In the genomic region with DNA sequence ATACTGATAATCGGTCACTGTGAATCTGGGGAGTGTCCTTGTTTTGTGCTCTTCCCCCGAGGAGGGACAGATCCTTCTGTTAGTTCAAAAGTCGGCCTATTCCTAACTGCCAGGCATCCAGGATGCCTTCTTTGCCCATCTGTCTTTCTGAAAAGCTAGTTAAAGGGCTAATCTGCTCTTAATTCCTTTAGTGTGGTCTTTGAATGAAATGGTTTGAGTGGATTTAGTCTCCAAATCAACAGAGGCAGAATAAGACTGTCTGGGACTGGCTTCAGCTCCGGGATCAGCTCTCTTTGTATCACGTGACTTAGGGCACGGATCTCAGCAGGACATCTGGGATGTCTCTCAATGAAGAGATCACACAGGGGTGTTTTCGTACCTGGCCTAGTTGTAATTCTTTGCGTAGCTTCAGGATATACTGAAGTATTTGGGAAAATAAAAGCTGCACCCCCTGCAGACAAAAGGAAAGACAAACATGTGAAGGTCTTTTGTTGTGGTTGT, we compare ENCODE assay signal across 20 cellular contexts.
A peak's percentile ranks its signal among the peaks of the same experiment; 100 is the strongest.
DNase-seq lines count a peak whose midpoint lies in the region; ATAC-seq, FAIRE-seq and TF ChIP-seq lines count a peak whose summit lies in the region.
"Had no signal": no experiment of that assay in that cellular context is flagged by ENCODE, and none has a peak within 500 bp of the region (broad histone marks: within the 10 kb centered on the region; RNA-seq: fewer than 3 reads in every experiment).

No MANE protein-coding gene starts in this region.

- dilution Hi-C loops in mammary epithelial cell (cut with HindIII; ENCODE audit: low sequenced_read_pairs) = no loop called here

- ATAC-seq in K562 (no peak), HG02981 (IDR thresholded peaks at IDR 0.05; ENCODE audit: unreplicated experiment) (no peak)

- H3K4me2 ChIP-seq in mammary epithelial cell (ENCODE audit: insufficient read depth, low read depth, low read length) (no peak overlapping the region), K562 (ENCODE audit: insufficient read depth, low read length) (no peak overlapping the region)
- H3K4me2 ChIP-seq: KMS-11 had no signal

- H4K20me1 ChIP-seq in mammary epithelial cell (ENCODE audit: insufficient read depth, low read length) (no peaks in the 10 kb centered on the region), K562 (replicated peaks; ENCODE audit: control insufficient read depth, insufficient read depth, low read length) (no peaks in the 10 kb centered on the region)

- H3K4me1 ChIP-seq in mammary epithelial cell (ENCODE audit: insufficient read depth, low read length) (no peaks in the 10 kb centered on the region), K562 (replicated peaks in 1 of 2; ENCODE audit: control insufficient read depth in 2 of 2, insufficient read depth in 2 of 2, low read length in 2 of 2) (no peaks in the 10 kb centered on the region)

- in situ Hi-C loops in mammary epithelial cell (cut with MboI; ENCODE audit: low sequenced_read_pairs in 2 of 2) = no loop called here
- in situ Hi-C loops in K562 (cut with MboI) = no loop called here

- no peak overlapping the region for H3K4me3 ChIP-seq in mammary epithelial cell (replicated peaks in 1 of 3; ENCODE audit: insufficient read depth in 1 of 3, low read depth in 2 of 3, low read length in 3 of 3)
- no peak overlapping the region for H3K4me3 ChIP-seq in K562

- intact Hi-C loops in mammary epithelial cell (cut with micrococcal nuclease) (no loop called here), MCF 10A (cut with micrococcal nuclease) (no loop called here), K562 (cut with micrococcal nuclease) (no loop called here), CD14-positive monocyte (cut with micrococcal nuclease) (no loop called here)

- H3K9me3 ChIP-seq in mammary epithelial cell (replicated peaks; ENCODE audit: insufficient read depth, low read length) = no peaks in the 10 kb centered on the region
- no peaks in the 10 kb centered on the region for H3K9me3 ChIP-seq in K562 (replicated peaks; ENCODE audit: control insufficient read depth, insufficient read depth, low read depth, low read length)

- H3K4me3 Mint-ChIP-seq in MCF 10A (ENCODE audit: unreplicated experiment) (no peak overlapping the region), CD14-positive monocyte (no peak overlapping the region)

- no peaks in the 10 kb centered on the region for H3K36me3 ChIP-seq in mammary epithelial cell (ENCODE audit: insufficient read depth, low read length)
- H3K36me3 ChIP-seq in K562 (ENCODE audit: control insufficient read depth, insufficient read depth, low read length) = no peaks in the 10 kb centered on the region

- H3K27me3 ChIP-seq in mammary epithelial cell (ENCODE audit: insufficient read depth, low read length) = peaks cover 3% of the 10 kb centered on the region
- peaks cover 17 to 25% of the 10 kb centered on the region in 2 experiments for H3K27me3 ChIP-seq in K562 (ENCODE audit: control insufficient read depth in 2 of 2, insufficient read depth in 2 of 2, low read length in 2 of 2)

- TF ChIP-seq RAD21 in K562 (CRISPR knock-in tag; conservative IDR thresholded peaks at IDR 0.05 in 1 of 2, IDR thresholded peaks at IDR 0.05 in 1 of 2) = no peak

- H3K79me2 ChIP-seq in mammary epithelial cell (ENCODE audit: insufficient read depth, low read length) (no peaks in the 10 kb centered on the region), K562 (ENCODE audit: control insufficient read depth, insufficient read depth, low read length) (no peaks in the 10 kb centered on the region)

- H3K9me3 Mint-ChIP-seq in MCF 10A (ENCODE audit: unreplicated experiment) (no peaks in the 10 kb centered on the region), CD14-positive monocyte (peaks cover 0 to 3% (median 0%) of the 10 kb centered on the region in 7 donors)

- no peaks in the 10 kb centered on the region for H3K9me1 ChIP-seq in K562 (ENCODE audit: control insufficient read depth, insufficient read depth, low read length)

- TF ChIP-seq CTCF in mammary epithelial cell (conservative IDR thresholded peaks at IDR 0.05 in 1 of 2, IDR thresholded peaks at IDR 0.05 in 1 of 2; ENCODE audit: extremely low read depth in 1 of 2, insufficient read depth in 1 of 2, low read depth in 1 of 2, low read length in 2 of 2) (no peak), MCF 10A (IDR thresholded peaks at IDR 0.05; ENCODE audit: unreplicated experiment) (no peak), K562 (IDR thresholded peaks at IDR 0.05 in 2 of 3, conservative IDR thresholded peaks at IDR 0.05 in 1 of 3; ENCODE audit: insufficient read depth in 2 of 3, low read depth in 1 of 3, low read length in 3 of 3) (no peak), CD14-positive monocyte (IDR thresholded peaks at IDR 0.05) (no peak)

- no peak for TF ChIP-seq POLR2A in K562 (conservative IDR thresholded peaks at IDR 0.05)

- CTCF ChIA-PET in mammary epithelial cell (lab: Charles Lee; ENCODE audit: low non-redundant PET) = no interaction called here
- CTCF ChIA-PET in MCF 10A (lab: Yijun Ruan, JAX) = interaction anchor here (0.5 to 1.0 kb wide), 3 partner anchors 11 to 53 kb away, joined by 3 to 4 read pairs (median 3); no protein-coding TSS in a partner anchor
- CTCF ChIA-PET in K562 (lab: Yijun Ruan, JAX; ENCODE audit: low intra/inter-chr PET ratio) = no interaction called here

- H3K27me3 Mint-ChIP-seq in MCF 10A (ENCODE audit: insufficient read depth, unreplicated experiment) (peaks cover 30% of the 10 kb centered on the region), CD14-positive monocyte (ENCODE audit: low read depth in 3 of 3) (no peaks in the 10 kb centered on the region)

- H3K27ac ChIP-seq in mammary epithelial cell (ENCODE audit: insufficient read depth, low read depth, low read length) = no peak overlapping the region
- H3K27ac ChIP-seq in K562 (ENCODE audit: extremely low read depth, low read depth, low read length) = no peak overlapping the region
- H3K27ac ChIP-seq: C4-2B, KMS-11 had no signal

- no peak for TF ChIP-seq EP300 in K562 (IDR thresholded peaks at IDR 0.05; ENCODE audit: low read length)

- FAIRE-seq in K562 (lab: Jason Lieb, UNC) = no peak
- FAIRE-seq: GM18507, H54, RCC 7860 had no signal

- H3K4me1 Mint-ChIP-seq in MCF 10A (ENCODE audit: insufficient read depth, unreplicated experiment) (peaks cover 6% of the 10 kb centered on the region), CD14-positive monocyte (peaks cover 17% of the 10 kb centered on the region)

- H2AFZ ChIP-seq in mammary epithelial cell (ENCODE audit: low read depth, low read length) (peak overlapping the region; percentile 26), K562 (ENCODE audit: low read depth, low read length) (no peak overlapping the region)

- 81% methylated on average over 8 of the region's 8 CpGs for WGBS in mammary epithelial cell (ENCODE audit: low coverage, missing lambda C conversion rate)
- 0% methylated on average over 8 of the region's 8 CpGs for WGBS in K562 (ENCODE audit: insufficient coverage, low coverage, missing lambda C conversion rate)

- H3K36me3 Mint-ChIP-seq in MCF 10A (ENCODE audit: insufficient read depth, unreplicated experiment) (no peaks in the 10 kb centered on the region), CD14-positive monocyte (peaks cover 4 to 19% of the 10 kb centered on the region in 2 donors)

- H3K27ac Mint-ChIP-seq in MCF 10A (ENCODE audit: low read depth, unreplicated experiment) = no peak overlapping the region
- no peak overlapping the region for H3K27ac Mint-ChIP-seq in CD14-positive monocyte

- BruUV-seq in mammary epithelial cell (replicated peaks; lab: Mats Ljungman, UMichigan) (no TSS peak), MCF 10A (replicated peaks; lab: Mats Ljungman, UMichigan) (no TSS peak), K562 (replicated peaks; lab: Mats Ljungman, UMichigan) (no TSS peak)

- POLR2A ChIA-PET in MCF 10A (lab: Yijun Ruan, JAX) (no interaction called here), K562 (lab: Yijun Ruan, JAX) (no interaction called here)

- DNase-seq in mammary epithelial cell (no peak), MCF 10A (ENCODE audit: unreplicated experiment) (no peak), NCI-H82 (lab: John Stamatoyannopoulos, UW) (peak; percentile 99), K562 (ENCODE audit: extremely low read depth in 1 of 4, low spot score in 3 of 4) (no peak), retina (peak; percentile 12), CD14-positive monocyte (ENCODE audit: low spot score) (no peak), activated T-cell treated with anti-CD3 and anti-CD28 coated beads for 4 hours (no peak)
- DNase-seq: AML-193, DMS53, GDM1, NCI-H1694, NCI-H2081, NCI-H446 treated with DMSO at 0.1 percent for 48 hours, NCI-H774 had no signal

- H3K9ac ChIP-seq in mammary epithelial cell (ENCODE audit: insufficient read depth, low read length) (no peak overlapping the region), K562 (ENCODE audit: insufficient read depth in 1 of 2, low read depth in 2 of 2, low read length in 2 of 2) (no peak overlapping the region)
- H3K9ac ChIP-seq: KMS-11 had no signal

TF ChIP-seq in K562, 482 proteins besides CTCF, POLR2A, EP300 and RAD21 (continues in another document):
- TF ChIP-seq ZNF354B (CRISPR knock-in tag; IDR thresholded peaks at IDR 0.05) = no peak
- peak; percentile 39 for TF ChIP-seq CBFA2T2 (conservative IDR thresholded peaks at IDR 0.05)
- no peak for TF ChIP-seq ETV5 (CRISPR knock-in tag; IDR thresholded peaks at IDR 0.05; ENCODE audit: low read depth)
- TF ChIP-seq, protein P1, sequence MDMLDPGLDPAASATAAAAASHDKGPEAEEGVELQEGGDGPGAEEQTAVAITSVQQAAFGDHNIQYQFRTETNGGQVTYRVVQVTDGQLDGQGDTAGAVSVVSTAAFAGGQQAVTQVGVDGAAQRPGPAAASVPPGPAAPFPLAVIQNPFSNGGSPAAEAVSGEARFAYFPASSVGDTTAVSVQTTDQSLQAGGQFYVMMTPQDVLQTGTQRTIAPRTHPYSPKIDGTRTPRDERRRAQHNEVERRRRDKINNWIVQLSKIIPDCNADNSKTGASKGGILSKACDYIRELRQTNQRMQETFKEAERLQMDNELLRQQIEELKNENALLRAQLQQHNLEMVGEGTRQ (CRISPR knock-in tag; IDR thresholded peaks at IDR 0.05) = peak; percentile 36; the same call in 1 of the 2 replicates
- peak; percentile 36; the same call in 1 of the 2 replicates for TF ChIP-seq TOE1 (IDR thresholded peaks at IDR 0.05; ENCODE audit: borderline replicate concordance)
- TF ChIP-seq TOE1 (CRISPR knock-in tag; IDR thresholded peaks at IDR 0.05; ENCODE audit: borderline replicate concordance, low read depth) = no peak
- no peak for TF ChIP-seq SAFB2 (IDR thresholded peaks at IDR 0.05; ENCODE audit: borderline replicate concordance, low read depth, low read length, severe bottlenecking)
- TF ChIP-seq RAD51 (IDR thresholded peaks at IDR 0.05; ENCODE audit: borderline replicate concordance, low read depth) = peak; percentile 82

Comparison
In these comparisons a context has a peak if more than half of its experiments do, and no peak if none do; other contexts are left out.
1. DNase-seq: peak in NCI-H82 (single experiment) and retina (single experiment); none in mammary epithelial cell (single experiment), MCF 10A (single experiment), K562 (0 of 4), CD14-positive monocyte (single experiment) and activated T-cell treated with anti-CD3 and anti-CD28 coated beads for 4 hours (single experiment).